ENCODE assay signal across 13 cellular contexts in the genomic region with DNA sequence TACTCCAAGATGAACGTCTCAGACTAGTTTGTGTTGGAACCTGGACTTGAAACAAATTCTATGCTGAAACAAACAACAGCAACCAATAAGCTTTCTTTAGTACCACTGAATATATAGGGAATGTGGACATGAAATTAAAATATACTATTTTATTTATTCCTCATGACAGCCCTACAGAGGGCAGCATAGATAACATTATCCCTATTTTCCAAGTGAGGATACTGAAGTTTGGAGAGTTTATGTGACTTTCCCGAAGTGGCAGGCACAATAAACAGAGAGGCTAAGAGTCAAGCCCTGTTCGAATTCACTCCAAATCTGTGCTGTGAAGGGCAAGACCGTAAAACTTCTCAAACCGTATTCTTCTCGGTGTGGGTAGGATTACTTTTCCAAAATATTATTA.
DNase-seq lines count a peak whose midpoint lies in the region; ATAC-seq and TF ChIP-seq lines count a peak whose summit lies in the region.
"Had no signal": no experiment of that assay in that cellular context is flagged by ENCODE, and none has a peak within 500 bp of the region (broad histone marks: within the 10 kb centered on the region; RNA-seq: fewer than 3 reads in every experiment).

No MANE protein-coding gene starts in this region.

- DNase-seq in NCI-H82 (lab: John Stamatoyannopoulos, UW) (peak; percentile 20), NCI-H82 treated with DMSO at 0.1 percent for 48 hours (lab: John Stamatoyannopoulos, UW; ENCODE audit: unreplicated experiment) (no peak), ascending aorta (ENCODE audit: low spot score in 2 of 2) (no peak), iris pigment epithelial cell (ENCODE audit: low read depth) (peak; percentile 1), aorta (no peak), gastrocnemius medialis (no peak), COR-L47 (lab: John Stamatoyannopoulos, UW) (no peak)
- DNase-seq: body of pancreas; natural killer cell; stimulated activated CD4-positive, alpha-beta T cell treated with anti-CD3 and anti-CD28 coated beads, Interleukin-2, amount 100 ng/mL, for 24 hours; substantia nigra had no signal

- ATAC-seq in aorta (ENCODE audit: low FRiP score) (peak; percentile 41), HG02588 (IDR thresholded peaks at IDR 0.05; ENCODE audit: unreplicated experiment) (no peak), gastrocnemius medialis (no peak)
- ATAC-seq: body of pancreas, natural killer cell had no signal

- 29 to 38% methylated on average over 6 of the region's 6 CpGs for WGBS in aorta, 2 donors

- TF ChIP-seq POLR2A in gastrocnemius medialis (IDR thresholded peaks at IDR 0.05): no peak

- in situ Hi-C loops in gastrocnemius medialis (cut with MboI; ENCODE audit: low sequenced_read_pairs in 4 of 4): no loop called here

- peak in 2 of 3 experiments; percentile 28 to 32 for TF ChIP-seq CTCF in ascending aorta (IDR thresholded peaks at IDR 0.05)
- TF ChIP-seq CTCF in gastrocnemius medialis (IDR thresholded peaks at IDR 0.05 in 4 of 5, conservative IDR thresholded peaks at IDR 0.05 in 1 of 5): no peak

- no peaks in the 10 kb centered on the region for H3K27me3 ChIP-seq in ascending aorta
- H3K27me3 ChIP-seq in aorta (ENCODE audit: control insufficient read depth in 1 of 2, insufficient read depth in 2 of 2, low read length in 1 of 2): no peaks in the 10 kb centered on the region
- H3K27me3 ChIP-seq in gastrocnemius medialis: no peaks in the 10 kb centered on the region
- H3K27me3 ChIP-seq: body of pancreas had no signal

- H3K4me3 ChIP-seq in ascending aorta (no peak overlapping the region), aorta (ENCODE audit: low read length in 2 of 2) (no peak overlapping the region), gastrocnemius medialis (no peak overlapping the region)
- H3K4me3 ChIP-seq: body of pancreas had no signal

- H3K36me3 ChIP-seq in ascending aorta (no peaks in the 10 kb centered on the region), aorta (ENCODE audit: control insufficient read depth in 1 of 2, insufficient read depth in 2 of 2, low read length in 1 of 2) (no peaks in the 10 kb centered on the region), gastrocnemius medialis (no peaks in the 10 kb centered on the region)

- H3K9me3 ChIP-seq in ascending aorta: no peaks in the 10 kb centered on the region
- no peaks in the 10 kb centered on the region for H3K9me3 ChIP-seq in aorta (ENCODE audit: control insufficient read depth, low read length)
- H3K9me3 ChIP-seq in gastrocnemius medialis: no peaks in the 10 kb centered on the region
- H3K9me3 ChIP-seq: body of pancreas had no signal

- intact Hi-C loops in ascending aorta (cut with DNase I) (loop anchor here (5.0 to 10.0 kb wide), 2 partner anchors 508 to 526 kb away; a partner anchor contains a TSS), aorta (cut with DNase I) (loop anchor here in 1 of 2 donors (10.0 kb wide), 2 partner anchors 508 to 1628 kb away; a partner anchor contains a TSS), gastrocnemius medialis (cut with DNase I; ENCODE audit: low total_unique reads) (no loop called here)

- H3K27ac ChIP-seq in ascending aorta (no peak overlapping the region), aorta (ENCODE audit: low read depth in 1 of 2, low read length in 2 of 2) (no peak overlapping the region), gastrocnemius medialis (no peak overlapping the region)
- H3K27ac ChIP-seq: body of pancreas, KMS-11 had no signal

- H3K4me1 ChIP-seq in ascending aorta: no peaks in the 10 kb centered on the region
- no peaks in the 10 kb centered on the region for H3K4me1 ChIP-seq in aorta (ENCODE audit: control insufficient read depth in 1 of 2, insufficient read depth in 2 of 2, low read length in 2 of 2)
- H3K4me1 ChIP-seq in gastrocnemius medialis: no peaks in the 10 kb centered on the region

Comparison
In these comparisons a context has a peak if more than half of its experiments do, and no peak if none do; other contexts are left out.
1. DNase-seq: peak in NCI-H82 (single experiment) and iris pigment epithelial cell (single experiment); none in NCI-H82 treated with DMSO at 0.1 percent for 48 hours (single experiment), ascending aorta (0 of 2), aorta (0 of 2), gastrocnemius medialis (0 of 2) and COR-L47 (single experiment).
2. CTCF ChIP-seq: peak in ascending aorta (2 of 3); none in gastrocnemius medialis (0 of 5).